Comparison of ENCODE assay signal across 18 cellular contexts in genomic region chr17:8680402-8680801, GRCh38.
"Had no signal": no experiment of that assay in that cellular context is flagged by ENCODE, and none has a peak within 500 bp of the region (broad histone marks: within the 10 kb centered on the region; RNA-seq: fewer than 3 reads in every experiment).

No MANE protein-coding gene starts in this region.

- H3K27ac ChIP-seq: epithelial cell of prostate, prostate gland, suprapubic skin, WERI-Rb-1 had no signal

- ATAC-seq: activated CD4-positive, alpha-beta T cell treated with anti-CD3 and anti-CD28 coated beads for 36 hours; mucosa of descending colon; naive thymus-derived CD8-positive, alpha-beta T cell had no signal

- H3K4me1 ChIP-seq: prostate gland, suprapubic skin had no signal

- H3K27me3 ChIP-seq: suprapubic skin had no signal

- DNase-seq: activated CD4-positive, alpha-beta memory T cell treated with anti-CD3 and anti-CD28 coated beads, Interleukin-2, amount 10 ng/mL, durations not matched to agents 7 days and 5 days; activated CD4-positive, alpha-beta T cell treated with anti-CD3 and anti-CD28 coated beads for 36 hours; activated gamma-delta T cell; activated naive CD8-positive, alpha-beta T cell treated with anti-CD3 and anti-CD28 coated beads for 36 hours; activated T-cell treated with anti-CD3 and anti-CD28 coated beads, Interleukin-2, amount 50 U/mL, for 48 hours; anterior cingulate cortex; cortex of kidney; effector memory CD4-positive, alpha-beta T cell; immature natural killer cell; mucosa of descending colon; naive thymus-derived CD8-positive, alpha-beta T cell; nucleus accumbens; stimulated activated CD4-positive, alpha-beta T cell treated with anti-CD3 and anti-CD28 coated beads, Interleukin-12 subunit alpha, Interleukin-12 subunit beta, amount 100 ng/mL, for 4 hours; stimulated activated naive CD4-positive, alpha-beta T cell treated with Interleukin-2 at 50 U/mL for 16 hours; WERI-Rb-1 had no signal

- H3K36me3 ChIP-seq: prostate gland, suprapubic skin, WERI-Rb-1 had no signal

- H3K4me3 ChIP-seq: mucosa of descending colon, prostate gland, suprapubic skin had no signal

- H3K9me3 ChIP-seq: mucosa of descending colon, prostate gland, suprapubic skin had no signal
